9 cellular contexts compared by ENCODE assay signal in genomic region chr11:14906614-14907392, GRCh38. TPM values are rescaled to one million over a fixed set of nuclear protein-coding genes. Genes with fewer than 3 reads are reported as not detected.
DNase-seq lines count a peak whose midpoint lies in the region; ATAC-seq lines count a peak whose summit lies in the region.
"Had no signal": no experiment of that assay in that cellular context is flagged by ENCODE, and none has a peak within 500 bp of the region (broad histone marks: within the 10 kb centered on the region; RNA-seq: fewer than 3 reads in every experiment).

No MANE protein-coding gene starts in this region.

- no peaks in the 10 kb centered on the region for H3K27me3 Mint-ChIP-seq in stimulated activated naive CD8-positive, alpha-beta T cell treated with anti-CD3 and anti-CD28 coated beads, Interleukin-15, amount 100 ng/mL, for 72 hours
- H3K27me3 Mint-ChIP-seq in activated naive CD8-positive, alpha-beta T cell treated with anti-CD3 and anti-CD28 coated beads for 36 hours: no peaks in the 10 kb centered on the region
- peaks cover 0 to 4% of the 10 kb centered on the region in 2 donors for H3K27me3 Mint-ChIP-seq in stimulated activated naive B cell treated with anti-CD40 and anti-IgM and Interleukin-4, amounts not matched to agents 10 μg/mL and 1 μg/mL and 100 μg/mL, for 72 hours

- DNase-seq in stimulated activated naive CD8-positive, alpha-beta T cell treated with anti-CD3 and anti-CD28 coated beads, Interleukin-15, amount 100 ng/mL, for 72 hours: peak; percentile 15 to 27
- DNase-seq in stimulated activated naive CD8-positive, alpha-beta T cell treated with anti-CD3 and anti-CD28 coated beads, Interleukin-15, Interleukin-2, amounts not matched to agents 100 U/mL and 50 U/mL, for 24 hours: no peak
- DNase-seq in NAMALWA (ENCODE audit: low spot score): peak; percentile 38
- no peak for DNase-seq in activated naive CD8-positive, alpha-beta T cell treated with anti-CD3 and anti-CD28 coated beads for 36 hours
- no peak for DNase-seq in stimulated activated naive B cell treated with anti-CD40 and anti-IgM and Interleukin-4, amounts not matched to agents 10 μg/mL and 1 μg/mL and 100 μg/mL, for 72 hours
- no peak for DNase-seq in DMS 273 treated with DMSO at 0.1 percent for 48 hours (lab: John Stamatoyannopoulos, UW)
- no peak for DNase-seq in NCI-H1436 treated with DMSO at 0.1 percent for 48 hours (lab: John Stamatoyannopoulos, UW)
- DNase-seq in DMS114 treated with DMSO at 0.1 percent for 48 hours (lab: John Stamatoyannopoulos, UW; ENCODE audit: unreplicated experiment): no peak

- no peak overlapping the region for H3K27ac Mint-ChIP-seq in stimulated activated naive CD8-positive, alpha-beta T cell treated with anti-CD3 and anti-CD28 coated beads, Interleukin-15, amount 100 ng/mL, for 72 hours
- no peak overlapping the region for H3K27ac Mint-ChIP-seq in activated naive CD8-positive, alpha-beta T cell treated with anti-CD3 and anti-CD28 coated beads for 36 hours
- H3K27ac Mint-ChIP-seq in stimulated activated naive B cell treated with anti-CD40 and anti-IgM and Interleukin-4, amounts not matched to agents 10 μg/mL and 1 μg/mL and 100 μg/mL, for 72 hours: peak overlapping the region; percentile 43

- no peaks in the 10 kb centered on the region for H3K9me3 Mint-ChIP-seq in stimulated activated naive CD8-positive, alpha-beta T cell treated with anti-CD3 and anti-CD28 coated beads, Interleukin-15, amount 100 ng/mL, for 72 hours
- no peaks in the 10 kb centered on the region for H3K9me3 Mint-ChIP-seq in activated naive CD8-positive, alpha-beta T cell treated with anti-CD3 and anti-CD28 coated beads for 36 hours
- no peaks in the 10 kb centered on the region for H3K9me3 Mint-ChIP-seq in stimulated activated naive B cell treated with anti-CD40 and anti-IgM and Interleukin-4, amounts not matched to agents 10 μg/mL and 1 μg/mL and 100 μg/mL, for 72 hours

- ATAC-seq in stimulated activated naive CD8-positive, alpha-beta T cell treated with anti-CD3 and anti-CD28 coated beads, Interleukin-15, amount 100 ng/mL, for 72 hours: no peak
- no peak for ATAC-seq in stimulated activated naive CD8-positive, alpha-beta T cell treated with anti-CD3 and anti-CD28 coated beads, Interleukin-15, Interleukin-2, amounts not matched to agents 100 U/mL and 50 U/mL, for 24 hours
- ATAC-seq in stimulated activated naive B cell treated with anti-CD40 and anti-IgM and Interleukin-4, amounts not matched to agents 10 μg/mL and 1 μg/mL and 100 μg/mL, for 72 hours (replicated peaks): no peak

- peak overlapping the region; percentile 93 to 95 for H3K4me3 Mint-ChIP-seq in stimulated activated naive CD8-positive, alpha-beta T cell treated with anti-CD3 and anti-CD28 coated beads, Interleukin-15, amount 100 ng/mL, for 72 hours
- H3K4me3 Mint-ChIP-seq in activated naive CD8-positive, alpha-beta T cell treated with anti-CD3 and anti-CD28 coated beads for 36 hours: peak overlapping the region; percentile 88
- H3K4me3 Mint-ChIP-seq in stimulated activated naive B cell treated with anti-CD40 and anti-IgM and Interleukin-4, amounts not matched to agents 10 μg/mL and 1 μg/mL and 100 μg/mL, for 72 hours: no peak overlapping the region

- H3K36me3 Mint-ChIP-seq in activated naive CD8-positive, alpha-beta T cell treated with anti-CD3 and anti-CD28 coated beads for 36 hours: no peaks in the 10 kb centered on the region
- no peaks in the 10 kb centered on the region for H3K36me3 Mint-ChIP-seq in stimulated activated naive B cell treated with anti-CD40 and anti-IgM and Interleukin-4, amounts not matched to agents 10 μg/mL and 1 μg/mL and 100 μg/mL, for 72 hours
- H3K36me3 Mint-ChIP-seq: brain had no signal

- peaks cover 52% of the 10 kb centered on the region for H3K4me1 Mint-ChIP-seq in stimulated activated naive CD8-positive, alpha-beta T cell treated with anti-CD3 and anti-CD28 coated beads, Interleukin-15, amount 100 ng/mL, for 72 hours
- H3K4me1 Mint-ChIP-seq in activated naive CD8-positive, alpha-beta T cell treated with anti-CD3 and anti-CD28 coated beads for 36 hours: peaks cover 49% of the 10 kb centered on the region
- peaks cover 28 to 40% of the 10 kb centered on the region in 2 donors for H3K4me1 Mint-ChIP-seq in stimulated activated naive B cell treated with anti-CD40 and anti-IgM and Interleukin-4, amounts not matched to agents 10 μg/mL and 1 μg/mL and 100 μg/mL, for 72 hours

RNA-seq across cellular contexts. Expression of gene CYP2R1, which starts 14.8 kb away (rescaled TPM):
- 10 to 100 TPM in 1 of 2 experiments, 1 to 10 TPM in 1; 9.9 to 10.0 TPM for total RNA-seq in activated naive CD8-positive, alpha-beta T cell treated with anti-CD3 and anti-CD28 coated beads for 36 hours

Comparison
In these comparisons a context has a peak if more than half of its experiments do, and no peak if none do; other contexts are left out.
1. DNase-seq: peak in stimulated activated naive CD8-positive, alpha-beta T cell treated with anti-CD3 and anti-CD28 coated beads, Interleukin-15, amount 100 ng/mL, for 72 hours (2 of 2) and NAMALWA (single experiment); none in stimulated activated naive CD8-positive, alpha-beta T cell treated with anti-CD3 and anti-CD28 coated beads, Interleukin-15, Interleukin-2, amounts not matched to agents 100 U/mL and 50 U/mL, for 24 hours (single experiment), activated naive CD8-positive, alpha-beta T cell treated with anti-CD3 and anti-CD28 coated beads for 36 hours (single experiment), stimulated activated naive B cell treated with anti-CD40 and anti-IgM and Interleukin-4, amounts not matched to agents 10 μg/mL and 1 μg/mL and 100 μg/mL, for 72 hours (single experiment), DMS 273 treated with DMSO at 0.1 percent for 48 hours (single experiment), NCI-H1436 treated with DMSO at 0.1 percent for 48 hours (single experiment) and DMS114 treated with DMSO at 0.1 percent for 48 hours (single experiment).
2. H3K4me3 Mint-ChIP-seq: peak in stimulated activated naive CD8-positive, alpha-beta T cell treated with anti-CD3 and anti-CD28 coated beads, Interleukin-15, amount 100 ng/mL, for 72 hours (2 of 2) and activated naive CD8-positive, alpha-beta T cell treated with anti-CD3 and anti-CD28 coated beads for 36 hours (single experiment); none in stimulated activated naive B cell treated with anti-CD40 and anti-IgM and Interleukin-4, amounts not matched to agents 10 μg/mL and 1 μg/mL and 100 μg/mL, for 72 hours (0 of 2).